In genomic region chr2:71082402-71083252, GRCh38 we compare ENCODE assay signal across 10 cellular contexts. TPM values are rescaled to one million over a fixed set of nuclear protein-coding genes. Genes with fewer than 3 reads are reported as not detected.
DNase-seq lines count a peak whose midpoint lies in the region; ATAC-seq and TF ChIP-seq lines count a peak whose summit lies in the region.
"Had no signal": no experiment of that assay in that cellular context is flagged by ENCODE, and none has a peak within 500 bp of the region (broad histone marks: within the 10 kb centered on the region; RNA-seq: fewer than 3 reads in every experiment).

No MANE protein-coding gene starts in this region.

- no peaks in the 10 kb centered on the region for H3K27me3 ChIP-seq in naive thymus-derived CD4-positive, alpha-beta T cell (ENCODE audit: control insufficient read depth in 2 of 2, insufficient read depth in 2 of 2, low read length in 2 of 2)
- H3K27me3 ChIP-seq in ascending aorta = no peaks in the 10 kb centered on the region

- no peak overlapping the region for H3K4me3 ChIP-seq in naive thymus-derived CD4-positive, alpha-beta T cell (ENCODE audit: low read length)
- no peak overlapping the region for H3K4me3 ChIP-seq in ascending aorta
- H3K4me3 ChIP-seq: SJSA1 had no signal

- no peaks in the 10 kb centered on the region for H3K9me3 Mint-ChIP-seq in Calu3 (ENCODE audit: low read depth, unreplicated experiment)
- no peaks in the 10 kb centered on the region for H3K9me3 Mint-ChIP-seq in T-cell
- no peaks in the 10 kb centered on the region for H3K9me3 Mint-ChIP-seq in naive thymus-derived CD4-positive, alpha-beta T cell

- peaks cover 3% of the 10 kb centered on the region for H3K36me3 Mint-ChIP-seq in Calu3 (ENCODE audit: insufficient read depth, unreplicated experiment)
- H3K36me3 Mint-ChIP-seq in T-cell = peaks cover 12% of the 10 kb centered on the region
- peaks cover 4 to 11% (median 7%) of the 10 kb centered on the region in 5 donors for H3K36me3 Mint-ChIP-seq in naive thymus-derived CD4-positive, alpha-beta T cell

- POLR2A ChIA-PET in T-cell (lab: Charles Lee) = interaction anchor here (0.6 to 0.7 kb wide), 2 partner anchors 18 to 145 kb away, joined by 4 to 5 read pairs; partner anchors contain the start of gene PAIP2B (in 1 of the 2)
- POLR2A ChIA-PET in naive thymus-derived CD4-positive, alpha-beta T cell (lab: Charles Lee) = interaction anchor here (0.6 to 2.0 kb wide), 4 partner anchors 11 to 20 kb away, joined by 5 to 11 read pairs (median 6); partner anchors contain the start of gene NAGK

- H3K27ac ChIP-seq in naive thymus-derived CD4-positive, alpha-beta T cell (ENCODE audit: low read depth, low read length) = no peak overlapping the region
- no peak overlapping the region for H3K27ac ChIP-seq in ascending aorta
- H3K27ac ChIP-seq: SJSA1 had no signal

- peak; percentile 58 for ATAC-seq in GM21529 (IDR thresholded peaks at IDR 0.05; ENCODE audit: unreplicated experiment)
- ATAC-seq in T-cell (replicated peaks in 1 of 4) = peak in 1 of 4 experiments; percentile 37
- ATAC-seq in naive thymus-derived CD4-positive, alpha-beta T cell = no peak
- no peak for ATAC-seq in HG02588 (IDR thresholded peaks at IDR 0.05; ENCODE audit: unreplicated experiment)

- peaks cover 0 to 16% (median 2%) of the 10 kb centered on the region in 3 experiments for H3K36me3 ChIP-seq in naive thymus-derived CD4-positive, alpha-beta T cell (ENCODE audit: control insufficient read depth in 2 of 3, insufficient read depth in 3 of 3, low read length in 3 of 3)
- H3K36me3 ChIP-seq in ascending aorta = peaks cover 15 to 16% of the 10 kb centered on the region in 2 donors

- H3K27me3 Mint-ChIP-seq in Calu3 (ENCODE audit: unreplicated experiment) (peaks cover 28% of the 10 kb centered on the region), T-cell (peaks cover 4 to 8% of the 10 kb centered on the region in 2 donors)
- peaks cover 0 to 11% (median 6%) of the 10 kb centered on the region in 5 donors for H3K27me3 Mint-ChIP-seq in naive thymus-derived CD4-positive, alpha-beta T cell

- intact Hi-C loops in Calu3 (cut with micrococcal nuclease; ENCODE audit: unreplicated experiment) (no loop called here), ascending aorta (cut with DNase I) (no loop called here)
- intact Hi-C loops in naive thymus-derived CD4-positive, alpha-beta T cell (cut with micrococcal nuclease) = no loop called here

- CTCF ChIA-PET in Calu3 (lab: Charles Lee) (interaction anchor here (0.6 to 1.6 kb wide), 2 partner anchors 9 to 11 kb away, joined by 3 read pairs; no protein-coding TSS in a partner anchor), T-cell (lab: Charles Lee) (interaction anchor here in 1 of 2 donors (0.5 kb wide), 1 partner anchor 17 kb away, joined by 4 read pairs; no protein-coding TSS in a partner anchor)
- CTCF ChIA-PET in naive thymus-derived CD4-positive, alpha-beta T cell (lab: Charles Lee) = interaction anchor here (1.5 kb wide), 1 partner anchor 11 kb away, joined by 3 read pairs; no protein-coding TSS in a partner anchor

- no peaks in the 10 kb centered on the region for H3K9me3 ChIP-seq in naive thymus-derived CD4-positive, alpha-beta T cell (ENCODE audit: control insufficient read depth in 2 of 3, low read length in 3 of 3)
- H3K9me3 ChIP-seq in ascending aorta = no peaks in the 10 kb centered on the region
- H3K9me3 ChIP-seq: SJSA1 had no signal

- BruUV-seq in Calu3 (replicated peaks; lab: Mats Ljungman, UMichigan) = TSS peak; percentile 9

- no peak for TF ChIP-seq CTCF in Calu3 (IDR thresholded peaks at IDR 0.05; ENCODE audit: unreplicated experiment)
- no peak for TF ChIP-seq CTCF in ascending aorta (IDR thresholded peaks at IDR 0.05)

- H3K4me3 Mint-ChIP-seq in Calu3 (ENCODE audit: low read depth, unreplicated experiment) = no peak overlapping the region
- no peak overlapping the region for H3K4me3 Mint-ChIP-seq in T-cell
- H3K4me3 Mint-ChIP-seq in naive thymus-derived CD4-positive, alpha-beta T cell = peak overlapping the region in 4 of 10 donors; percentile 3 to 45 (median 14)

- DNase-seq in Calu3 (no peak), T-cell (peak in 2 of 34 experiments; percentile 11 to 21), ascending aorta (ENCODE audit: low spot score in 2 of 2) (no peak), HCEC 1CT (no peak), amygdala (lab: John Stamatoyannopoulos, UW) (no peak)
- DNase-seq in naive thymus-derived CD4-positive, alpha-beta T cell = no peak
- DNase-seq: COR-L47 had no signal

- H3K4me1 Mint-ChIP-seq in Calu3 (ENCODE audit: low read depth, unreplicated experiment) (no peaks in the 10 kb centered on the region), T-cell (peaks cover 9 to 19% (median 16%) of the 10 kb centered on the region in 3 donors)
- peaks cover 2 to 20% (median 14%) of the 10 kb centered on the region in 7 donors for H3K4me1 Mint-ChIP-seq in naive thymus-derived CD4-positive, alpha-beta T cell

- H3K4me1 ChIP-seq in naive thymus-derived CD4-positive, alpha-beta T cell (ENCODE audit: control insufficient read depth in 2 of 2, insufficient read depth in 2 of 2, low read length in 2 of 2) = peaks cover 5 to 6% of the 10 kb centered on the region in 2 donors
- no peaks in the 10 kb centered on the region for H3K4me1 ChIP-seq in ascending aorta

- H3K27ac Mint-ChIP-seq in Calu3 (ENCODE audit: unreplicated experiment) (no peak overlapping the region), T-cell (peak overlapping the region; percentile 62 to 64)
- H3K27ac Mint-ChIP-seq in naive thymus-derived CD4-positive, alpha-beta T cell = peak overlapping the region in 5 of 9 donors; percentile 11 to 79 (median 72)

RNA-seq across cellular contexts. Expression of gene NAGK, which starts 14.2 kb away (rescaled TPM):
- 63.2 and 75.0 TPM in 2 replicates for total RNA-seq in Calu3 (2022)
- total RNA-seq in T-cell = 100 to 1,000 TPM in 3 of 5 donors, 10 to 100 TPM in 2; 89.8 to 124 (median 111) TPM
- total RNA-seq in naive thymus-derived CD4-positive, alpha-beta T cell = 100 to 1,000 TPM in 4 of 5 experiments, 10 to 100 TPM in 1; 92.4 to 169 (median 127) TPM
- polyA plus RNA-seq in naive thymus-derived CD4-positive, alpha-beta T cell = 10 to 100 TPM; 44.8 to 69.3 TPM
- total RNA-seq in ascending aorta = 97.4 TPM

RNA-seq across cellular contexts. Expression of gene MCEE, which starts 47.4 kb away (rescaled TPM):
- total RNA-seq in Calu3 (2022) = 16.2 and 18.7 TPM in 2 replicates
- total RNA-seq in T-cell = 10 to 100 TPM; 13.7 to 22.4 (median 19.5) TPM
- 10 to 100 TPM; 11.6 to 27.9 (median 16.4) TPM for total RNA-seq in naive thymus-derived CD4-positive, alpha-beta T cell
- polyA plus RNA-seq in naive thymus-derived CD4-positive, alpha-beta T cell = 10 to 100 TPM; 18.9 to 38.0 TPM
- 2.0 TPM for total RNA-seq in ascending aorta

RNA-seq across cellular contexts. Expression of gene MPHOSPH10, which starts 47.8 kb away (rescaled TPM):
- total RNA-seq in Calu3 (2022) (54.7 and 67.8 TPM in 2 replicates), T-cell (10 to 100 TPM; 34.8 to 49.6 (median 39.9) TPM), ascending aorta (23.0 TPM)
- 10 to 100 TPM; 28.2 to 58.9 (median 43.8) TPM for total RNA-seq in naive thymus-derived CD4-positive, alpha-beta T cell
- polyA plus RNA-seq in naive thymus-derived CD4-positive, alpha-beta T cell = 10 to 100 TPM; 24.4 to 34.5 TPM
